9 cellular contexts compared by ENCODE assay signal in genomic region chr3:184380210-184380626, GRCh38. TPM values are rescaled to one million over a fixed set of nuclear protein-coding genes. Genes with fewer than 3 reads are reported as not detected.
A peak's percentile ranks its signal among the peaks of the same experiment; 100 is the strongest.
DNase-seq lines count a peak whose midpoint lies in the region; ATAC-seq, FAIRE-seq and TF ChIP-seq lines count a peak whose summit lies in the region.
"Had no signal": no experiment of that assay in that cellular context is flagged by ENCODE, and none has a peak within 500 bp of the region (broad histone marks: within the 10 kb centered on the region; RNA-seq: fewer than 3 reads in every experiment).

No MANE protein-coding gene starts in this region.

- no peak overlapping the region for H3K27ac ChIP-seq in iPS DF 6.9 (ENCODE audit: low read length)
- H3K27ac ChIP-seq: HL-60 had no signal

- H3K9me3 ChIP-seq in iPS DF 6.9 (ENCODE audit: control insufficient read depth, insufficient read depth, low read length) (no peaks in the 10 kb centered on the region), skeletal muscle satellite cell (replicated peaks; ENCODE audit: low read length) (no peaks in the 10 kb centered on the region)

- peak overlapping the region; percentile 78 for H3K4me2 ChIP-seq in skeletal muscle satellite cell (ENCODE audit: low read length)

- no peak for FAIRE-seq in D721Med (lab: Jason Lieb, UNC)

- WGBS in iPS DF 6.9 (ENCODE audit: insufficient coverage, insufficient read length): no CpG with 5 or more reads among the region's 58 CpGs

- no peak overlapping the region for H3K9ac ChIP-seq in skeletal muscle satellite cell (ENCODE audit: low read depth, low read length)

- in situ Hi-C loops in astrocyte of the cerebellum (cut with HindIII; ENCODE audit: low sequenced_read_pairs): no loop called here

- H3K36me3 ChIP-seq in iPS DF 6.9 (ENCODE audit: control insufficient read depth, insufficient read depth, low read length) (no peaks in the 10 kb centered on the region), skeletal muscle satellite cell (ENCODE audit: insufficient read depth, low read length) (no peaks in the 10 kb centered on the region)

- H3K27me3 ChIP-seq in iPS DF 6.9 (ENCODE audit: control insufficient read depth, insufficient read depth, low read length): peaks cover 29% of the 10 kb centered on the region
- peaks cover 52% of the 10 kb centered on the region for H3K27me3 ChIP-seq in skeletal muscle satellite cell (ENCODE audit: control insufficient read depth, insufficient read depth, low read length)

- TF ChIP-seq CTCF in D721Med (IDR thresholded peaks at IDR 0.05; ENCODE audit: insufficient read depth, missing control alignments): no peak
- TF ChIP-seq CTCF in astrocyte of the cerebellum (IDR thresholded peaks at IDR 0.05; ENCODE audit: low read depth, low read length, missing control alignments): no peak

- H3K4me1 ChIP-seq in iPS DF 6.9 (ENCODE audit: control insufficient read depth, insufficient read depth, low read length) (peaks cover 2% of the 10 kb centered on the region), skeletal muscle satellite cell (ENCODE audit: control insufficient read depth, insufficient read depth, low read length) (peaks cover 22% of the 10 kb centered on the region)

- H3K4me3 ChIP-seq in astrocyte of the cerebellum (ENCODE audit: low read depth, low read length): peak overlapping the region; percentile 31
- peak overlapping the region; percentile 65 for H3K4me3 ChIP-seq in iPS DF 6.9 (ENCODE audit: low read length)
- H3K4me3 ChIP-seq in skeletal muscle satellite cell (ENCODE audit: low read length): peak overlapping the region; percentile 65

- ATAC-seq in GM21367 (IDR thresholded peaks at IDR 0.05; ENCODE audit: unreplicated experiment): no peak
- ATAC-seq in GM18498 (IDR thresholded peaks at IDR 0.05; ENCODE audit: unreplicated experiment): no peak
- no peak for ATAC-seq in GM21737 (IDR thresholded peaks at IDR 0.05; ENCODE audit: unreplicated experiment)

- peak; percentile 81 for DNase-seq in D721Med (ENCODE audit: insufficient read length, low spot score)
- DNase-seq in NCI-H146 (lab: John Stamatoyannopoulos, UW): peak; percentile 65
- DNase-seq in astrocyte of the cerebellum (ENCODE audit: low read depth): no peak
- no peak for DNase-seq in iPS DF 6.9 (ENCODE audit: low read depth, low spot score)

RNA-seq across cellular contexts. Expression of gene CHRD, which starts 0.4 kb away (rescaled TPM):
- 0.25 and 3.9 TPM in 2 replicates for total RNA-seq in skeletal muscle satellite cell (2012; rRNA removed)

RNA-seq across cellular contexts. Expression of gene THPO, which starts 2.2 kb away (rescaled TPM):
- not detected in 2 replicates for total RNA-seq in skeletal muscle satellite cell (2012; rRNA removed)

RNA-seq across cellular contexts. Expression of gene POLR2H, which starts 18.7 kb away (rescaled TPM):
- total RNA-seq in skeletal muscle satellite cell (2012; rRNA removed): 107 and 163 TPM in 2 replicates

RNA-seq across cellular contexts. Expression of gene CLCN2, which starts 18.8 kb away (rescaled TPM):
- 4.4 and 5.3 TPM in 2 replicates for total RNA-seq in skeletal muscle satellite cell (2012; rRNA removed)

RNA-seq across cellular contexts. Expression of gene FAM131A, which starts 42.8 kb away (rescaled TPM):
- 18.8 TPM in 2 replicates for total RNA-seq in skeletal muscle satellite cell (2012; rRNA removed)

Comparison
In these comparisons a context has a peak if more than half of its experiments do, and no peak if none do; other contexts are left out.
1. DNase-seq: peak in D721Med (single experiment) and NCI-H146 (single experiment); none in astrocyte of the cerebellum (single experiment) and iPS DF 6.9 (single experiment).
2. Peak in every context shown above with its lines, with median percentiles within 50 percentile points of each other: H3K4me3 ChIP-seq.